ENCODE assay signal across 3 cellular contexts in the genomic region with DNA sequence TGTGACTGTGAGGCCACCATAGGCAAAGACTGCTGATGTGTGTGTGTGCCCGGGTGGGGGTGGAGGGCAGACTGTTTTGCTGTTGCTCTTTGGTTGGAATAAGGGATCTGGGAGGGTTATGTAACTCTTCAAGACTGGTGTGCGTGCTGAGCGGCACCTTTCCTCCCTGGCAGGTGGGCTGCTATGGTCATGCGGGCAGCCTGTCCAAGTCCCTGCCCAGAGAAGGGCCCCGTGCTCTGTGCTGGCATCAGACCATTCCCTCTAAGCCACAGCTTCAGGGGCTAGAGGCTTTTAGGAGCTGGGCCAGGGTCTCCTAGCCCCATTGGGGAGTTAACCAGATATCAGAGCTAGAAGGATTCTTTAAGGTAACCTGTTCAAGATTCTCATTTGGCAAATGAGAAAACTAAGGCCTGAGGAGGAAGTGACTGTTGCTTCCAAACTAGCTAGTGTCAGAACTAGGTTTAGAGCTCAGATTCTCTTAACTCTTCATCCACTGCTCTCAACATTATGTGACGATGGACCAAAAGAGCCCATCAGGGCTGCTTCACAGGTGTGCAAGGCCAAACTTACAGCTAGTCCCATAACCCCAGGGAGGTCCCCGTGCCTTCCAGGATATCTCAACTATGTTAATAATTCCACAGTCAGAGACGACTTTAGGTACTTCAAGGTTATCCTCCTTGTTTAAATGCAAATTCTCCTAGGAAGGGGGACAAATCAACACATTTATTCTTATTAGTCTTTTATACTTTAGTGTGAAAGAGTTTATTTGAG. TPM values are rescaled to one million over a fixed set of nuclear protein-coding genes. Genes with fewer than 3 reads are reported as not detected.
"Had no signal": no experiment of that assay in that cellular context is flagged by ENCODE, and none has a peak within 500 bp of the region (broad histone marks: within the 10 kb centered on the region; RNA-seq: fewer than 3 reads in every experiment).

No MANE protein-coding gene starts in this region.

RNA-seq across cellular contexts. Expression of a gene that starts 8.0 kb away (rescaled TPM):
- total RNA-seq: activated CD4-positive, alpha-beta T cell treated with anti-CD3 and anti-CD28 coated beads for 36 hours; activated CD4-positive, alpha-beta T cell treated with anti-CD3 and anti-CD28 coated beads, Interleukin-2, amount 10 ng/mL, durations not matched to agents 7 days and 5 days; bronchial epithelial cell had no signal
